18 cellular contexts compared by ENCODE assay signal in genomic region chr7:157027568-157028527, GRCh38. TPM values are rescaled to one million over a fixed set of nuclear protein-coding genes. Genes with fewer than 3 reads are reported as not detected.
A peak's percentile ranks its signal among the peaks of the same experiment; 100 is the strongest.
DNase-seq lines count a peak whose midpoint lies in the region; ATAC-seq, FAIRE-seq and TF ChIP-seq lines count a peak whose summit lies in the region.
"Had no signal": no experiment of that assay in that cellular context is flagged by ENCODE, and none has a peak within 500 bp of the region (broad histone marks: within the 10 kb centered on the region; RNA-seq: fewer than 3 reads in every experiment).

No MANE protein-coding gene starts in this region.

- H3K9ac ChIP-seq in K562 (ENCODE audit: insufficient read depth in 1 of 2, low read depth in 2 of 2, low read length in 2 of 2) = no peak overlapping the region

- no peaks in the 10 kb centered on the region for H3K79me2 ChIP-seq in K562 (ENCODE audit: control insufficient read depth, insufficient read depth, low read length)

- intact Hi-C loops in K562 (cut with micrococcal nuclease) = no loop called here
- intact Hi-C loops in pancreas (cut with DNase I) = no loop called here

- WGBS in K562 (ENCODE audit: insufficient coverage, low coverage, missing lambda C conversion rate) = 8% methylated on average over 16 of the region's 16 CpGs
- WGBS in pancreas, 2 donors = 36 to 40% methylated on average over 16 of the region's 16 CpGs

- H2AFZ ChIP-seq in K562 (ENCODE audit: low read depth, low read length) = no peak overlapping the region

- ATAC-seq in K562 (peak; percentile 43; the same call in 2 of the 3 replicates), pancreas (peak; percentile 78 to 89 (median 86))
- ATAC-seq: activated CD8-positive, alpha-beta T cell treated with anti-CD3 and anti-CD28 coated beads for 36 hours had no signal

- H3K36me3 ChIP-seq in K562 (ENCODE audit: control insufficient read depth, insufficient read depth, low read length) (no peaks in the 10 kb centered on the region), pancreas (no peaks in the 10 kb centered on the region)
- H3K36me3 ChIP-seq: esophagus muscularis mucosa, tibial artery had no signal

- H3K27me3 ChIP-seq in K562 (ENCODE audit: control insufficient read depth in 2 of 2, insufficient read depth in 2 of 2, low read length in 2 of 2) (peaks cover 50 to 64% of the 10 kb centered on the region in 2 experiments), pancreas (no peaks in the 10 kb centered on the region)

- no peak overlapping the region for H3K4me2 ChIP-seq in K562 (ENCODE audit: insufficient read depth, low read length)

- H3K4me3 ChIP-seq in K562 = no peak overlapping the region
- no peak overlapping the region for H3K4me3 ChIP-seq in pancreas
- H3K4me3 ChIP-seq: esophagus muscularis mucosa, tibial artery had no signal

- H4K20me1 ChIP-seq in K562 (replicated peaks; ENCODE audit: control insufficient read depth, insufficient read depth, low read length) = no peaks in the 10 kb centered on the region

- no peak for FAIRE-seq in K562 (lab: Jason Lieb, UNC)
- FAIRE-seq in pancreas (lab: Jason Lieb, UNC) = no peak
- FAIRE-seq: colon, H1 had no signal

- no TSS peak for BruUV-seq in K562 (replicated peaks; lab: Mats Ljungman, UMichigan)

- DNase-seq in NCI-H2029 (lab: John Stamatoyannopoulos, UW) = peak; percentile 37
- no peak for DNase-seq in NCI-H2029 treated with DMSO at 0.1 percent for 48 hours (lab: John Stamatoyannopoulos, UW)
- DNase-seq in NCI-H1417 (lab: John Stamatoyannopoulos, UW) = peak in 2 of 3 experiments; percentile 68 to 83
- no peak for DNase-seq in K562 (ENCODE audit: extremely low read depth in 1 of 4, low spot score in 3 of 4)
- no peak for DNase-seq in pancreas
- no peak for DNase-seq in stimulated activated naive CD4-positive, alpha-beta T cell treated with Interleukin-2 at 50 U/mL for 16 hours (lab: John Stamatoyannopoulos, UW)
- no peak for DNase-seq in activated CD4-positive, CD25-positive, alpha-beta regulatory T cell treated with anti-CD3 and anti-CD28 coated beads, Interleukin-2, amount 50 U/mL, for 72 hours
- no peak for DNase-seq in anterior cingulate cortex (lab: John Stamatoyannopoulos, UW)
- DNase-seq: 8988T; activated CD8-positive, alpha-beta T cell treated with anti-CD3 and anti-CD28 coated beads for 36 hours; activated effector memory CD4-positive, alpha-beta T cell treated with Interleukin-2 at 50 U/mL for 16 hours; amniotic stem cell; mesendoderm; tibial artery had no signal

- H3K9me3 ChIP-seq in K562 (replicated peaks; ENCODE audit: control insufficient read depth, insufficient read depth, low read depth, low read length) = no peaks in the 10 kb centered on the region
- no peaks in the 10 kb centered on the region for H3K9me3 ChIP-seq in pancreas
- H3K9me3 ChIP-seq: esophagus muscularis mucosa, tibial artery had no signal

- TF ChIP-seq CTCF in K562 (IDR thresholded peaks at IDR 0.05 in 2 of 3, conservative IDR thresholded peaks at IDR 0.05 in 1 of 3; ENCODE audit: insufficient read depth in 2 of 3, low read depth in 1 of 3, low read length in 3 of 3) (no peak), pancreas (IDR thresholded peaks at IDR 0.05) (no peak)

- no peaks in the 10 kb centered on the region for H3K9me1 ChIP-seq in K562 (ENCODE audit: control insufficient read depth, insufficient read depth, low read length)

- POLR2A ChIA-PET in K562 (lab: Yijun Ruan, JAX) = interaction anchor here (0.8 to 2.8 kb wide), 5 partner anchors 9 to 96 kb away, joined by 3 to 11 read pairs (median 3); no protein-coding TSS in a partner anchor

- H3K27ac ChIP-seq in K562 (ENCODE audit: extremely low read depth, low read depth, low read length) (no peak overlapping the region), pancreas (peak overlapping the region in 3 of 4 donors; percentile 24 to 37 (median 33))
- H3K27ac ChIP-seq: C4-2B, esophagus muscularis mucosa, tibial artery had no signal

- no peak for TF ChIP-seq RAD21 in K562 (CRISPR knock-in tag; conservative IDR thresholded peaks at IDR 0.05 in 1 of 2, IDR thresholded peaks at IDR 0.05 in 1 of 2)

- TF ChIP-seq EP300 in K562 (IDR thresholded peaks at IDR 0.05; ENCODE audit: low read length) = no peak

- no peak for TF ChIP-seq POLR2A in K562 (conservative IDR thresholded peaks at IDR 0.05)

- in situ Hi-C loops in K562 (cut with MboI) = no loop called here

- H3K4me1 ChIP-seq in K562 (replicated peaks in 1 of 2; ENCODE audit: control insufficient read depth in 2 of 2, insufficient read depth in 2 of 2, low read length in 2 of 2) = peaks cover 0 to 3% of the 10 kb centered on the region in 2 experiments; a peak in 2 of 5 replicates
- H3K4me1 ChIP-seq in pancreas = no peaks in the 10 kb centered on the region
- H3K4me1 ChIP-seq: esophagus muscularis mucosa, tibial artery had no signal

- CTCF ChIA-PET in K562 (lab: Yijun Ruan, JAX; ENCODE audit: low intra/inter-chr PET ratio) = no interaction called here

TF ChIP-seq in K562, 482 proteins besides CTCF, POLR2A, EP300 and RAD21 (continues in another document):
- TF ChIP-seq ZFX (CRISPR knock-in tag; IDR thresholded peaks at IDR 0.05) (no peak), L3MBTL2 (IDR thresholded peaks at IDR 0.05) (no peak), SREBF1 (IDR thresholded peaks at IDR 0.05; ENCODE audit: borderline replicate concordance, low read depth, low read length) (no peak), ZNF780A (CRISPR knock-in tag; IDR thresholded peaks at IDR 0.05) (no peak), LCOR (CRISPR knock-in tag; IDR thresholded peaks at IDR 0.05) (no peak), PCBP2 (IDR thresholded peaks at IDR 0.05; ENCODE audit: low read depth, low read length, poor library complexity, severe bottlenecking) (no peak), ZNF785 (CRISPR knock-in tag; IDR thresholded peaks at IDR 0.05) (no peak), HMG20B (CRISPR knock-in tag; IDR thresholded peaks at IDR 0.05) (no peak), CEBPB (tag; IDR thresholded peaks at IDR 0.05) (peak; percentile 85), ZNF699 (CRISPR knock-in tag; IDR thresholded peaks at IDR 0.05; ENCODE audit: insufficient replicate concordance) (no peak), TSC22D4 (tag; IDR thresholded peaks at IDR 0.05) (no peak)
- TF ChIP-seq, protein P1, sequence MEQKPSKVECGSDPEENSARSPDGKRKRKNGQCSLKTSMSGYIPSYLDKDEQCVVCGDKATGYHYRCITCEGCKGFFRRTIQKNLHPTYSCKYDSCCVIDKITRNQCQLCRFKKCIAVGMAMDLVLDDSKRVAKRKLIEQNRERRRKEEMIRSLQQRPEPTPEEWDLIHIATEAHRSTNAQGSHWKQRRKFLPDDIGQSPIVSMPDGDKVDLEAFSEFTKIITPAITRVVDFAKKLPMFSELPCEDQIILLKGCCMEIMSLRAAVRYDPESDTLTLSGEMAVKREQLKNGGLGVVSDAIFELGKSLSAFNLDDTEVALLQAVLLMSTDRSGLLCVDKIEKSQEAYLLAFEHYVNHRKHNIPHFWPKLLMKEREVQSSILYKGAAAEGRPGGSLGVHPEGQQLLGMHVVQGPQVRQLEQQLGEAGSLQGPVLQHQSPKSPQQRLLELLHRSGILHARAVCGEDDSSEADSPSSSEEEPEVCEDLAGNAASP (IDR thresholded peaks at IDR 0.05) = no peak
- TF ChIP-seq, protein P2, sequence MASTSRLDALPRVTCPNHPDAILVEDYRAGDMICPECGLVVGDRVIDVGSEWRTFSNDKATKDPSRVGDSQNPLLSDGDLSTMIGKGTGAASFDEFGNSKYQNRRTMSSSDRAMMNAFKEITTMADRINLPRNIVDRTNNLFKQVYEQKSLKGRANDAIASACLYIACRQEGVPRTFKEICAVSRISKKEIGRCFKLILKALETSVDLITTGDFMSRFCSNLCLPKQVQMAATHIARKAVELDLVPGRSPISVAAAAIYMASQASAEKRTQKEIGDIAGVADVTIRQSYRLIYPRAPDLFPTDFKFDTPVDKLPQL (IDR thresholded peaks at IDR 0.05; ENCODE audit: extremely low read depth, insufficient read length) = no peak

RNA-seq across cellular contexts. Expression of gene MNX1, which starts 17.4 kb away (rescaled TPM):
- 6.6 and 8.7 TPM in 2 replicates for total RNA-seq in K562 (2011; cell fraction: chromatin; rRNA removed; ENCODE audit: low replicate concordance)
- total RNA-seq in K562 (2011; cell fraction: nucleolus; rRNA removed) = 4.3 and 5.3 TPM in 2 replicates
- total RNA-seq in K562 (2011; cell fraction: nucleoplasm; rRNA removed) = 5.3 and 5.4 TPM in 2 replicates
- total RNA-seq in K562 (2014; rRNA removed) (5.3 TPM in 2 replicates), K562 (2014; rRNA removed; fragmentation: Illumina TruSeq; extraction: Trizol) (1.4 and 1.8 TPM in 2 replicates), K562 (2015; rRNA removed; fragmentation: Illumina TruSeq; extraction: Trizol) (2.1 and 2.2 TPM in 2 replicates), K562 (2021) (8.0 and 9.5 TPM in 2 replicates), pancreas (10 to 100 TPM; 15.6 to 33.8 (median 21.9) TPM)
- polyA plus RNA-seq in K562 (2011; rRNA removed) (0.98 and 1.2 TPM in 2 replicates), K562 (2014; fragmentation: Illumina TruSeq; extraction: Trizol) (1.1 and 1.7 TPM in 2 replicates), K562 (2014; fragmentation: Nextera tagmentation; extraction: Ambion mirVana) (under 1 TPM; 0.15 to 0.25 TPM), K562 (2014; rRNA removed) (4.0 and 5.9 TPM in 2 replicates), pancreas (10 to 100 TPM; 21.0 to 47.3 TPM)
- 0.62 and 1.2 TPM in 2 replicates for polyA plus RNA-seq in K562 (2011; cell fraction: cytosol; rRNA removed)
- 6.0 and 6.7 TPM in 2 replicates for polyA plus RNA-seq in K562 (2011; cell fraction: nucleus; rRNA removed)
- polyA plus RNA-seq in K562 (2012) = 2.7 and 7.8 TPM in 2 replicates
- 0.66 and 0.84 TPM in 2 replicates for polyA minus RNA-seq in K562 (2011; rRNA and poly(A)+ RNA removed)
- 2.5 TPM in 1 of 2 replicates, not detected in the other for polyA minus RNA-seq in K562 (2011; cell fraction: cytosol; rRNA and poly(A)+ RNA removed)
- 3.2 and 4.3 TPM in 2 replicates for polyA minus RNA-seq in K562 (2011; cell fraction: nucleus; rRNA and poly(A)+ RNA removed)
- total RNA-seq: activated CD8-positive, alpha-beta T cell treated with anti-CD3 and anti-CD28 coated beads for 36 hours; esophagus muscularis mucosa had no signal
- polyA plus RNA-seq: H1 had no signal

Comparison
In these comparisons a context has a peak if more than half of its experiments do, and no peak if none do; other contexts are left out.
1. DNase-seq: peak in NCI-H2029 (single experiment) and NCI-H1417 (2 of 3); none in NCI-H2029 treated with DMSO at 0.1 percent for 48 hours (single experiment), K562 (0 of 4), pancreas (0 of 6), stimulated activated naive CD4-positive, alpha-beta T cell treated with Interleukin-2 at 50 U/mL for 16 hours (single experiment), activated CD4-positive, CD25-positive, alpha-beta regulatory T cell treated with anti-CD3 and anti-CD28 coated beads, Interleukin-2, amount 50 U/mL, for 72 hours (single experiment) and anterior cingulate cortex (0 of 58).